Comparison of ENCODE assay signal across 7 cellular contexts in genomic region chr3:20511863-20512262, GRCh38.
DNase-seq lines count a peak whose midpoint lies in the region; ATAC-seq, FAIRE-seq and TF ChIP-seq lines count a peak whose summit lies in the region.

No MANE protein-coding gene starts in this region.

- H4K91ac ChIP-seq in trophoblast cell (ENCODE audit: low read depth, low read length): no peak overlapping the region

- H3K4me3 ChIP-seq in fibroblast of mammary gland (ENCODE audit: control insufficient read depth, low read depth, low read length) (no peak overlapping the region), trophoblast cell (ENCODE audit: low read depth, low read length) (no peak overlapping the region)

- H3K4me2 ChIP-seq in trophoblast cell (ENCODE audit: low read length): no peak overlapping the region

- no peaks in the 10 kb centered on the region for H3K9me3 ChIP-seq in trophoblast cell (ENCODE audit: insufficient read depth, low read depth, low read length)

- H4K12ac ChIP-seq in trophoblast cell (ENCODE audit: low read depth, low read length): no peak overlapping the region

- H3K14ac ChIP-seq in trophoblast cell (ENCODE audit: low read length): no peak overlapping the region

- ATAC-seq in GM21786 (IDR thresholded peaks at IDR 0.05; ENCODE audit: unreplicated experiment): peak; percentile 89

- H3K79me2 ChIP-seq in trophoblast cell (ENCODE audit: control insufficient read depth, insufficient read depth, low read length, poor library complexity): no peaks in the 10 kb centered on the region

- no peak overlapping the region for H4K8ac ChIP-seq in trophoblast cell (ENCODE audit: low read depth, low read length)

- no peak overlapping the region for H2AFZ ChIP-seq in trophoblast cell (ENCODE audit: insufficient read depth, low read length, poor library complexity)

- no peak overlapping the region for H3K4ac ChIP-seq in trophoblast cell (ENCODE audit: low read depth, low read length)

- no peak overlapping the region for H2BK5ac ChIP-seq in trophoblast cell (ENCODE audit: low read depth, low read length, poor library complexity)

- no peak overlapping the region for H3K18ac ChIP-seq in trophoblast cell (ENCODE audit: low read length)

- FAIRE-seq in HTR-8/SVneo (lab: Jason Lieb, UNC): no peak
- no peak for FAIRE-seq in RCC 7860 (lab: Jason Lieb, UNC)

- no peak overlapping the region for H2BK120ac ChIP-seq in trophoblast cell (ENCODE audit: insufficient read depth, low read length, poor library complexity)

- no peak overlapping the region for H2BK12ac ChIP-seq in trophoblast cell (ENCODE audit: low read length)

- no peaks in the 10 kb centered on the region for H3K79me1 ChIP-seq in trophoblast cell (ENCODE audit: low read length)

- no peak overlapping the region for H3K23ac ChIP-seq in trophoblast cell (ENCODE audit: low read length)

- no peak overlapping the region for H3K27ac ChIP-seq in trophoblast cell (ENCODE audit: low read depth, low read length)

- peak; percentile 64 for TF ChIP-seq CTCF in GM12874 (IDR thresholded peaks at IDR 0.05; ENCODE audit: insufficient read depth, low read depth, low read length)
- TF ChIP-seq CTCF in fibroblast of mammary gland (conservative IDR thresholded peaks at IDR 0.05; ENCODE audit: control insufficient read depth, insufficient read depth, low read depth, low read length): peak; percentile 93

- H3K36me3 ChIP-seq in trophoblast cell (ENCODE audit: control insufficient read depth in 1 of 2, insufficient read depth in 2 of 2, low read length in 2 of 2): no peaks in the 10 kb centered on the region

- H2AK5ac ChIP-seq in trophoblast cell (ENCODE audit: low read length): no peak overlapping the region

- no CpG with 5 or more reads among the region's 2 CpGs for WGBS in trophoblast cell (ENCODE audit: extremely low coverage, insufficient coverage, insufficient read length)

- DNase-seq in HTR-8/SVneo (ENCODE audit: insufficient read length, low spot score) (peak; percentile 35), RCC 7860 (ENCODE audit: low spot score) (peak; percentile 48), fibroblast of mammary gland (ENCODE audit: low read depth) (peak; percentile 75), trophoblast cell (peak; percentile 26 to 77)
- DNase-seq in activated naive CD4-positive, alpha-beta T cell treated with anti-CD3 and anti-CD28 coated beads, Interleukin-2, amount 50 U/mL, for 16 hours: no peak

- H3K27me3 ChIP-seq in trophoblast cell (ENCODE audit: insufficient read depth, low read length): no peaks in the 10 kb centered on the region

- H3K9ac ChIP-seq in trophoblast cell (ENCODE audit: low read length): no peak overlapping the region

- peaks cover 3 to 4% of the 10 kb centered on the region in 2 experiments for H3K4me1 ChIP-seq in trophoblast cell (ENCODE audit: control insufficient read depth in 1 of 2, insufficient read depth in 2 of 2, low read length in 2 of 2)
